ENCODE assay signal across 1 cellular context in the genomic region with DNA sequence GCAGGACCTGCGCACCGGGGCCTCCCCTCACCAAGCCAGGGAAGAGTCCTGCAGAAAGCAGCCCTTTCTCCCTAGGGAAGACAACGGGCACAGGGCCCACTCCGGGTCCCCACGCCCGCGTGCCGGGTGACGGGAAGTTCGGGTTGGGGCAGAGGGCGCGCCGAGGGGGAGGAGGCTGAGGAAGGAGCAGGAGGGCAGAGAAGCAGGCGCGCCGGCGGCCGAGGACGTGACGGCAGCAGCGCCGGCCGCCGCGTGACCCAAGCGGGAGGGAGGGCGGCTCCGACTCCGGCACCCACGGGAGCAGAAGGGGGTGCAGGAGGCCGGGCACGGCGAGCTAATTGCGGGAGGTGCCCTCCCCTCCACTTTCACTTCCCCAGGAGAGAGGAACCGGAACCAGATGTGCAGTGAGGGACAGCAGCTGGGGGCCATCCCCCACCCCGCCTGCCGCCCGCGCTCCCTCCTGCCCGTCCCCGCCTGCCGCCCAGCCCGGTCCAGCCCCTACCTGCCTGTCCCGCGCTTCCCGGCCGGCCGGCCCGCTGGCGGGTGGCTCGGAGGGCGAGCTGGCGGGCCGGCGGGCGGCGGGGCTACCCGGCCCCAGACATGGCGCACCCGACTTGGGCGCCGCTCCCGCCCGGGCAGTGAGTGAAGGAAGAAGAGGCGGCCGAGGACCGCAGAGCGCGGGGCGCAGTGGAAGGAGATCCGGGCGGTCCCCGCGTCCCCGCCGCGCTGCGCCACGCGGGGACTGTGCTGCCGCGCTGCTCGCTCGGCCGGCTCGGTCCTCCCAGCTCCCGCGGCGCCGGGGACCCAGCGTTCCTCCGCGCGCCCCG.
TF ChIP-seq lines count a peak whose summit lies in the region.

No MANE protein-coding gene starts in this region.

TF ChIP-seq in HEK293, 187 proteins besides CTCF, POLR2A, EP300 and RAD21 (continued from another document and continues in another):
- TF ChIP-seq, protein P1, sequence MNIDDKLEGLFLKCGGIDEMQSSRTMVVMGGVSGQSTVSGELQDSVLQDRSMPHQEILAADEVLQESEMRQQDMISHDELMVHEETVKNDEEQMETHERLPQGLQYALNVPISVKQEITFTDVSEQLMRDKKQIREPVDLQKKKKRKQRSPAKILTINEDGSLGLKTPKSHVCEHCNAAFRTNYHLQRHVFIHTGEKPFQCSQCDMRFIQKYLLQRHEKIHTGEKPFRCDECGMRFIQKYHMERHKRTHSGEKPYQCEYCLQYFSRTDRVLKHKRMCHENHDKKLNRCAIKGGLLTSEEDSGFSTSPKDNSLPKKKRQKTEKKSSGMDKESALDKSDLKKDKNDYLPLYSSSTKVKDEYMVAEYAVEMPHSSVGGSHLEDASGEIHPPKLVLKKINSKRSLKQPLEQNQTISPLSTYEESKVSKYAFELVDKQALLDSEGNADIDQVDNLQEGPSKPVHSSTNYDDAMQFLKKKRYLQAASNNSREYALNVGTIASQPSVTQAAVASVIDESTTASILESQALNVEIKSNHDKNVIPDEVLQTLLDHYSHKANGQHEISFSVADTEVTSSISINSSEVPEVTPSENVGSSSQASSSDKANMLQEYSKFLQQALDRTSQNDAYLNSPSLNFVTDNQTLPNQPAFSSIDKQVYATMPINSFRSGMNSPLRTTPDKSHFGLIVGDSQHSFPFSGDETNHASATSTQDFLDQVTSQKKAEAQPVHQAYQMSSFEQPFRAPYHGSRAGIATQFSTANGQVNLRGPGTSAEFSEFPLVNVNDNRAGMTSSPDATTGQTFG (tag by site-specific recombination; IDR thresholded peaks at IDR 0.05; ENCODE audit: borderline replicate concordance) = no peak
- TF ChIP-seq, protein P2, sequence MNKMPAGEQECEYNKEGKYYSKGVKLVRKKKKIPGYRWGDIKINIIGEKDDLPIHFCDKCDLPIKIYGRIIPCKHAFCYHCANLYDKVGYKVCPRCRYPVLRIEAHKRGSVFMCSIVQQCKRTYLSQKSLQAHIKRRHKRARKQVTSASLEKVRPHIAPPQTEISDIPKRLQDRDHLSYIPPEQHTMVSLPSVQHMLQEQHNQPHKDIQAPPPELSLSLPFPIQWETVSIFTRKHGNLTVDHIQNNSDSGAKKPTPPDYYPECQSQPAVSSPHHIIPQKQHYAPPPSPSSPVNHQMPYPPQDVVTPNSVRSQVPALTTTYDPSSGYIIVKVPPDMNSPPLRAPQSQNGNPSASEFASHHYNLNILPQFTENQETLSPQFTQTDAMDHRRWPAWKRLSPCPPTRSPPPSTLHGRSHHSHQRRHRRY (tag by site-specific recombination; IDR thresholded peaks at IDR 0.05) = no peak; the same call in 1 of the 2 replicates
- no peak for TF ChIP-seq ZNF239 (tag by site-specific recombination; IDR thresholded peaks at IDR 0.05)
- TF ChIP-seq, protein P3, sequence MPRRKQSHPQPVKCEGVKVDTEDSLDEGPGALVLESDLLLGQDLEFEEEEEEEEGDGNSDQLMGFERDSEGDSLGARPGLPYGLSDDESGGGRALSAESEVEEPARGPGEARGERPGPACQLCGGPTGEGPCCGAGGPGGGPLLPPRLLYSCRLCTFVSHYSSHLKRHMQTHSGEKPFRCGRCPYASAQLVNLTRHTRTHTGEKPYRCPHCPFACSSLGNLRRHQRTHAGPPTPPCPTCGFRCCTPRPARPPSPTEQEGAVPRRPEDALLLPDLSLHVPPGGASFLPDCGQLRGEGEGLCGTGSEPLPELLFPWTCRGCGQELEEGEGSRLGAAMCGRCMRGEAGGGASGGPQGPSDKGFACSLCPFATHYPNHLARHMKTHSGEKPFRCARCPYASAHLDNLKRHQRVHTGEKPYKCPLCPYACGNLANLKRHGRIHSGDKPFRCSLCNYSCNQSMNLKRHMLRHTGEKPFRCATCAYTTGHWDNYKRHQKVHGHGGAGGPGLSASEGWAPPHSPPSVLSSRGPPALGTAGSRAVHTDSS (tag by site-specific recombination; IDR thresholded peaks at IDR 0.05) = peak; percentile 68
- TF ChIP-seq MYNN (tag by site-specific recombination; IDR thresholded peaks at IDR 0.05; ENCODE audit: borderline replicate concordance) = no peak
- TF ChIP-seq, protein P4, sequence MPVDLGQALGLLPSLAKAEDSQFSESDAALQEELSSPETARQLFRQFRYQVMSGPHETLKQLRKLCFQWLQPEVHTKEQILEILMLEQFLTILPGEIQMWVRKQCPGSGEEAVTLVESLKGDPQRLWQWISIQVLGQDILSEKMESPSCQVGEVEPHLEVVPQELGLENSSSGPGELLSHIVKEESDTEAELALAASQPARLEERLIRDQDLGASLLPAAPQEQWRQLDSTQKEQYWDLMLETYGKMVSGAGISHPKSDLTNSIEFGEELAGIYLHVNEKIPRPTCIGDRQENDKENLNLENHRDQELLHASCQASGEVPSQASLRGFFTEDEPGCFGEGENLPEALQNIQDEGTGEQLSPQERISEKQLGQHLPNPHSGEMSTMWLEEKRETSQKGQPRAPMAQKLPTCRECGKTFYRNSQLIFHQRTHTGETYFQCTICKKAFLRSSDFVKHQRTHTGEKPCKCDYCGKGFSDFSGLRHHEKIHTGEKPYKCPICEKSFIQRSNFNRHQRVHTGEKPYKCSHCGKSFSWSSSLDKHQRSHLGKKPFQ (tag by site-specific recombination; IDR thresholded peaks at IDR 0.05) = no peak
- TF ChIP-seq ZNF473 (tag by site-specific recombination; IDR thresholded peaks at IDR 0.05) = no peak
- peak; percentile 76 for TF ChIP-seq SP3 (tag by site-specific recombination; IDR thresholded peaks at IDR 0.05)
- no peak for TF ChIP-seq ZNF529 (tag by site-specific recombination; IDR thresholded peaks at IDR 0.05; ENCODE audit: insufficient replicate concordance)
- TF ChIP-seq ZNF76 (tag by site-specific recombination; IDR thresholded peaks at IDR 0.05; ENCODE audit: borderline replicate concordance, low read depth) = no peak; the same call in 1 of the 2 replicates
- TF ChIP-seq ZSCAN23 (tag by site-specific recombination; IDR thresholded peaks at IDR 0.05) = no peak
- TF ChIP-seq, protein P5, sequence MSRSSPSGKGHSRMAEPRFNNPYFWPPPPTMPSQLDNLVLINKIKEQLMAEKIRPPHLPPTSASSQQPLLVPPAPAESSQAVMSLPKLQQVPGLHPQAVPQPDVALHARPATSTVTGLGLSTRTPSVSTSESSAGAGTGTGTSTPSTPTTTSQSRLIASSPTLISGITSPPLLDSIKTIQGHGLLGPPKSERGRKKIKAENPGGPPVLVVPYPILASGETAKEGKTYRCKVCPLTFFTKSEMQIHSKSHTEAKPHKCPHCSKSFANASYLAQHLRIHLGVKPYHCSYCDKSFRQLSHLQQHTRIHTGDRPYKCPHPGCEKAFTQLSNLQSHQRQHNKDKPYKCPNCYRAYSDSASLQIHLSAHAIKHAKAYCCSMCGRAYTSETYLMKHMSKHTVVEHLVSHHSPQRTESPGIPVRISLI (tag by site-specific recombination; IDR thresholded peaks at IDR 0.05) = no peak
- no peak for TF ChIP-seq BCL11B (tag by site-specific recombination; IDR thresholded peaks at IDR 0.05; ENCODE audit: low read depth)
- TF ChIP-seq, protein P6, sequence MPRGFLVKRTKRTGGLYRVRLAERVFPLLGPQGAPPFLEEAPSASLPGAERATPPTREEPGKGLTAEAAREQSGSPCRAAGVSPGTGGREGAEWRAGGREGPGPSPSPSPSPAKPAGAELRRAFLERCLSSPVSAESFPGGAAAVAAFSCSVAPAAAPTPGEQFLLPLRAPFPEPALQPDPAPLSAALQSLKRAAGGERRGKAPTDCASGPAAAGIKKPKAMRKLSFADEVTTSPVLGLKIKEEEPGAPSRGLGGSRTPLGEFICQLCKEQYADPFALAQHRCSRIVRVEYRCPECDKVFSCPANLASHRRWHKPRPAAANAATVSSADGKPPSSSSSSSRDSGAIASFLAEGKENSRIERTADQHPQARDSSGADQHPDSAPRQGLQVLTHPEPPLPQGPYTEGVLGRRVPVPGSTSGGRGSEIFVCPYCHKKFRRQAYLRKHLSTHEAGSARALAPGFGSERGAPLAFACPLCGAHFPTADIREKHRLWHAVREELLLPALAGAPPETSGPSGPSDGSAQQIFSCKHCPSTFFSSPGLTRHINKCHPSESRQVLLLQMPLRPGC (tag by site-specific recombination; IDR thresholded peaks at IDR 0.05) = 0 out of 2 replicates have a peak, but pooled peaks have one; percentile 10
- TF ChIP-seq, protein P7, sequence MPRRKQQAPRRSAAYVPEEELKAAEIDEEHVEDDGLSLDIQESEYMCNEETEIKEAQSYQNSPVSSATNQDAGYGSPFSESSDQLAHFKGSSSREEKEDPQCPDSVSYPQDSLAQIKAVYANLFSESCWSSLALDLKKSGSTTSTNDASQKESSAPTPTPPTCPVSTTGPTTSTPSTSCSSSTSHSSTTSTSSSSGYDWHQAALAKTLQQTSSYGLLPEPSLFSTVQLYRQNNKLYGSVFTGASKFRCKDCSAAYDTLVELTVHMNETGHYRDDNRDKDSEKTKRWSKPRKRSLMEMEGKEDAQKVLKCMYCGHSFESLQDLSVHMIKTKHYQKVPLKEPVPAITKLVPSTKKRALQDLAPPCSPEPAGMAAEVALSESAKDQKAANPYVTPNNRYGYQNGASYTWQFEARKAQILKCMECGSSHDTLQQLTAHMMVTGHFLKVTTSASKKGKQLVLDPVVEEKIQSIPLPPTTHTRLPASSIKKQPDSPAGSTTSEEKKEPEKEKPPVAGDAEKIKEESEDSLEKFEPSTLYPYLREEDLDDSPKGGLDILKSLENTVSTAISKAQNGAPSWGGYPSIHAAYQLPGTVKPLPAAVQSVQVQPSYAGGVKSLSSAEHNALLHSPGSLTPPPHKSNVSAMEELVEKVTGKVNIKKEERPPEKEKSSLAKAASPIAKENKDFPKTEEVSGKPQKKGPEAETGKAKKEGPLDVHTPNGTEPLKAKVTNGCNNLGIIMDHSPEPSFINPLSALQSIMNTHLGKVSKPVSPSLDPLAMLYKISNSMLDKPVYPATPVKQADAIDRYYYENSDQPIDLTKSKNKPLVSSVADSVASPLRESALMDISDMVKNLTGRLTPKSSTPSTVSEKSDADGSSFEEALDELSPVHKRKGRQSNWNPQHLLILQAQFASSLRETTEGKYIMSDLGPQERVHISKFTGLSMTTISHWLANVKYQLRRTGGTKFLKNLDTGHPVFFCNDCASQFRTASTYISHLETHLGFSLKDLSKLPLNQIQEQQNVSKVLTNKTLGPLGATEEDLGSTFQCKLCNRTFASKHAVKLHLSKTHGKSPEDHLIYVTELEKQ (tag by site-specific recombination; IDR thresholded peaks at IDR 0.05; ENCODE audit: borderline replicate concordance) = no peak
- TF ChIP-seq, protein P8, sequence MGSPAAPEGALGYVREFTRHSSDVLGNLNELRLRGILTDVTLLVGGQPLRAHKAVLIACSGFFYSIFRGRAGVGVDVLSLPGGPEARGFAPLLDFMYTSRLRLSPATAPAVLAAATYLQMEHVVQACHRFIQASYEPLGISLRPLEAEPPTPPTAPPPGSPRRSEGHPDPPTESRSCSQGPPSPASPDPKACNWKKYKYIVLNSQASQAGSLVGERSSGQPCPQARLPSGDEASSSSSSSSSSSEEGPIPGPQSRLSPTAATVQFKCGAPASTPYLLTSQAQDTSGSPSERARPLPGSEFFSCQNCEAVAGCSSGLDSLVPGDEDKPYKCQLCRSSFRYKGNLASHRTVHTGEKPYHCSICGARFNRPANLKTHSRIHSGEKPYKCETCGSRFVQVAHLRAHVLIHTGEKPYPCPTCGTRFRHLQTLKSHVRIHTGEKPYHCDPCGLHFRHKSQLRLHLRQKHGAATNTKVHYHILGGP (tag by site-specific recombination; IDR thresholded peaks at IDR 0.05) = no peak
- peak; percentile 98 for TF ChIP-seq GLIS2 (tag by site-specific recombination; IDR thresholded peaks at IDR 0.05)
- TF ChIP-seq HOXD13 (CRISPR knock-in tag; IDR thresholded peaks at IDR 0.05; ENCODE audit: borderline replicate concordance) = no peak
- TF ChIP-seq ZBTB1 (tag by site-specific recombination; IDR thresholded peaks at IDR 0.05) = no peak
- no peak; the same call in 1 of the 2 replicates for TF ChIP-seq ZIC2 (tag by site-specific recombination; IDR thresholded peaks at IDR 0.05)
- TF ChIP-seq ZNF23 (tag by site-specific recombination; IDR thresholded peaks at IDR 0.05; ENCODE audit: borderline replicate concordance) = no peak
- TF ChIP-seq GFI1B (tag by site-specific recombination; IDR thresholded peaks at IDR 0.05) = no peak
- peak; percentile 63 for TF ChIP-seq ZFHX2 (tag by site-specific recombination; conservative IDR thresholded peaks at IDR 0.05)
- no peak for TF ChIP-seq ZNF514 (tag by site-specific recombination; IDR thresholded peaks at IDR 0.05)
- TF ChIP-seq, protein P9, sequence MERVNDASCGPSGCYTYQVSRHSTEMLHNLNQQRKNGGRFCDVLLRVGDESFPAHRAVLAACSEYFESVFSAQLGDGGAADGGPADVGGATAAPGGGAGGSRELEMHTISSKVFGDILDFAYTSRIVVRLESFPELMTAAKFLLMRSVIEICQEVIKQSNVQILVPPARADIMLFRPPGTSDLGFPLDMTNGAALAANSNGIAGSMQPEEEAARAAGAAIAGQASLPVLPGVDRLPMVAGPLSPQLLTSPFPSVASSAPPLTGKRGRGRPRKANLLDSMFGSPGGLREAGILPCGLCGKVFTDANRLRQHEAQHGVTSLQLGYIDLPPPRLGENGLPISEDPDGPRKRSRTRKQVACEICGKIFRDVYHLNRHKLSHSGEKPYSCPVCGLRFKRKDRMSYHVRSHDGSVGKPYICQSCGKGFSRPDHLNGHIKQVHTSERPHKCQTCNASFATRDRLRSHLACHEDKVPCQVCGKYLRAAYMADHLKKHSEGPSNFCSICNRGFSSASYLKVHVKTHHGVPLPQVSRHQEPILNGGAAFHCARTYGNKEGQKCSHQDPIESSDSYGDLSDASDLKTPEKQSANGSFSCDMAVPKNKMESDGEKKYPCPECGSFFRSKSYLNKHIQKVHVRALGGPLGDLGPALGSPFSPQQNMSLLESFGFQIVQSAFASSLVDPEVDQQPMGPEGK (tag by site-specific recombination; IDR thresholded peaks at IDR 0.05) = peak; percentile 80
- peak; percentile 61; the same call in 1 of the 2 replicates for TF ChIP-seq WT1 (tag by site-specific recombination; IDR thresholded peaks at IDR 0.05)
- TF ChIP-seq ZNF624 (tag by site-specific recombination; IDR thresholded peaks at IDR 0.05) = no peak
- TF ChIP-seq ZNF24 (tag by site-specific recombination; IDR thresholded peaks at IDR 0.05) = no peak
- TF ChIP-seq, protein P10, sequence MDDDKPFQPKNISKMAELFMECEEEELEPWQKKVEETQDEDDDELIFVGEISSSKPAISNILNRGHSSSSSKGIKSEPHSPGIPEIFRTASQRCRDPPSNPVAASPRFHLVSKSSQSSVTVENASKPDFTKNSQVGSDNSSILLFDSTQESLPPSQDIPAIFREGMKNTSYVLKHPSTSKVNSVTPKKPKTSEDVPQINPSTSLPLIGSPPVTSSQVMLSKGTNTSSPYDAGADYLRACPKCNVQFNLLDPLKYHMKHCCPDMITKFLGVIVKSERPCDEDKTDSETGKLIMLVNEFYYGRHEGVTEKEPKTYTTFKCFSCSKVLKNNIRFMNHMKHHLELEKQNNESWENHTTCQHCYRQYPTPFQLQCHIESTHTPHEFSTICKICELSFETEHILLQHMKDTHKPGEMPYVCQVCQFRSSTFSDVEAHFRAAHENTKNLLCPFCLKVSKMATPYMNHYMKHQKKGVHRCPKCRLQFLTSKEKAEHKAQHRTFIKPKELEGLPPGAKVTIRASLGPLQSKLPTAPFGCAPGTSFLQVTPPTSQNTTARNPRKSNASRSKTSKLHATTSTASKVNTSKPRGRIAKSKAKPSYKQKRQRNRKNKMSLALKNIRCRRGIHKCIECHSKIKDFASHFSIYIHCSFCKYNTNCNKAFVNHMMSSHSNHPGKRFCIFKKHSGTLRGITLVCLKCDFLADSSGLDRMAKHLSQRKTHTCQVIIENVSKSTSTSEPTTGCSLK (tag by site-specific recombination; IDR thresholded peaks at IDR 0.05) = no peak
- TF ChIP-seq ZBTB7A (tag by site-specific recombination; IDR thresholded peaks at IDR 0.05; ENCODE audit: low read depth) = 0 out of 2 replicates have a peak, but pooled peaks have one; percentile 65
